Comparison of ENCODE assay signal across 15 cellular contexts in the genomic region with DNA sequence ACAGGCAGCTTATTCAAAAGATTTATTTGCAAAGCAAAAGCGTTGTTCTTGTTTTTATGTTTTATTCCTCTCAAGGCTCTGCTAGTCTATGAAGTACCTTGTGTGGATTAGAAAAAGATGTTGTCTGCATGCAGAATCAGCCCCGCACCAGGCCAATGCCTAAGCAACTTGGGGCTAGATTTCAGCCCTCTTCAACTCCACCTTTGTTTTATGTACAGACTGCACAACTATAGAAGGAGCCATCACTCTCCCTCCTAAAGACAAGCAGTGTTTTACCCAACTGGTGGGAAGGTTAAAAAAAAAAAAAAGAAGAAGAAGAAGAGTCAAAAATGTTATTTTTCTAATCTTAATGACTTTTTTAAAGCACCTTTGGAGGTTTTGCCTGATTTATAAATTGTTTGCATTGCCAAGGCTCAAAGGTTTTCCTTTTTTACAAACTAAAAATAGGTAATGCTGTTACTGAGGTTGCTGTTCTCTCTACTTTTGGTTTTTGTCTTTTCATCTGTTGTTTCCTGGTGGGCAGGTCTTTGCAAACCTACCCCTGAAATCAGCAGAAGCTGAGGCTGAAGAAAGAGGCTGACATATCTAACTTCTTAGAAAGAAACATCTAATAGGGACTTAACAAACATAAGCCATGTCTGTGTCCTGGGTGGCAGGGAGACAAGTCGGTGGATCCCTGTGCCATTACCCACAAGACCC.
DNase-seq lines count a peak whose midpoint lies in the region; TF ChIP-seq lines count a peak whose summit lies in the region.
"Had no signal": no experiment of that assay in that cellular context is flagged by ENCODE, and none has a peak within 500 bp of the region (broad histone marks: within the 10 kb centered on the region; RNA-seq: fewer than 3 reads in every experiment).

No MANE protein-coding gene starts in this region.

- H3K36me3 Mint-ChIP-seq in Calu3 (ENCODE audit: insufficient read depth, unreplicated experiment): no peaks in the 10 kb centered on the region

- H3K79me2 ChIP-seq in PC-9 (ENCODE audit: low read depth): no peaks in the 10 kb centered on the region

- H3K4me1 Mint-ChIP-seq in Calu3 (ENCODE audit: low read depth, unreplicated experiment): peaks cover 31% of the 10 kb centered on the region

- H3K27me3 ChIP-seq in A673 (replicated peaks; ENCODE audit: insufficient read depth, low read depth, low read length, poor library complexity) (no peaks in the 10 kb centered on the region), PC-9 (ENCODE audit: insufficient read depth, low read depth) (no peaks in the 10 kb centered on the region)
- H3K27me3 ChIP-seq: BLaER1 treated with 17β-estradiol and CSF1 and Interleukin-3, amounts not matched to agents 10 nM and 100 nM; SJSA1 had no signal

- H3K4me3 ChIP-seq in A673 (ENCODE audit: low read depth, low read length, poor library complexity, severe bottlenecking) (no peak overlapping the region), PC-9 (no peak overlapping the region), choroid plexus epithelial cell (ENCODE audit: low read depth, low read length) (no peak overlapping the region)
- H3K4me3 ChIP-seq: BLaER1 treated with 17β-estradiol and CSF1 and Interleukin-3, amounts not matched to agents 10 nM and 100 nM; GM12878; SJSA1 had no signal

- peak overlapping the region; percentile 75 for H3K27ac Mint-ChIP-seq in Calu3 (ENCODE audit: unreplicated experiment)

- TF ChIP-seq CTCF in A673 (conservative IDR thresholded peaks at IDR 0.05; ENCODE audit: low read depth, low read length): no peak
- TF ChIP-seq CTCF in Calu3 (IDR thresholded peaks at IDR 0.05; ENCODE audit: unreplicated experiment): no peak
- no peak for TF ChIP-seq CTCF in PC-9 (conservative IDR thresholded peaks at IDR 0.05)
- TF ChIP-seq CTCF in choroid plexus epithelial cell (conservative IDR thresholded peaks at IDR 0.05; ENCODE audit: low read depth, low read length): no peak

- H3K9me3 Mint-ChIP-seq in Calu3 (ENCODE audit: low read depth, unreplicated experiment): peaks cover 3% of the 10 kb centered on the region

- DNase-seq in A673 (ENCODE audit: low spot score) (no peak), Calu3 (no peak), PC-9 (no peak), choroid plexus epithelial cell (ENCODE audit: low read depth) (peak; percentile 10), CD1c-positive myeloid dendritic cell (ENCODE audit: extremely low spot score) (no peak)
- no peak for DNase-seq in stimulated activated CD4-positive, alpha-beta T cell treated with anti-CD3 and anti-CD28 coated beads, Interleukin-2, amount 100 ng/mL, for 48 hours
- no peak for DNase-seq in stimulated activated naive CD4-positive, alpha-beta T cell treated with Interleukin-2 at 50 U/mL for 16 hours (lab: John Stamatoyannopoulos, UW)
- DNase-seq: KBM-7, NCI-H1105, NCI-H187, NCI-H2171 treated with DMSO at 0.1 percent for 48 hours had no signal

- H3K9me3 ChIP-seq in A673 (ENCODE audit: low read depth, low read length, poor library complexity, severe bottlenecking) (no peaks in the 10 kb centered on the region), PC-9 (ENCODE audit: insufficient read depth, low read depth) (no peaks in the 10 kb centered on the region)
- H3K9me3 ChIP-seq: BLaER1 treated with 17β-estradiol and CSF1 and Interleukin-3, amounts not matched to agents 10 nM and 100 nM; SJSA1 had no signal

- intact Hi-C loops in A673 (cut with micrococcal nuclease; ENCODE audit: unreplicated experiment): no loop called here
- intact Hi-C loops in Calu3 (cut with micrococcal nuclease; ENCODE audit: unreplicated experiment): no loop called here
- intact Hi-C loops in PC-9 (cut with micrococcal nuclease; ENCODE audit: unreplicated experiment): no loop called here

- H3K36me3 ChIP-seq in A673 (ENCODE audit: insufficient read depth, low read length, poor library complexity, severe bottlenecking) (no peaks in the 10 kb centered on the region), PC-9 (ENCODE audit: low read depth) (no peaks in the 10 kb centered on the region)
- H3K36me3 ChIP-seq: BLaER1 treated with 17β-estradiol and CSF1 and Interleukin-3, amounts not matched to agents 10 nM and 100 nM; SJSA1 had no signal

- no peak overlapping the region for H3K4me3 Mint-ChIP-seq in Calu3 (ENCODE audit: low read depth, unreplicated experiment)

- H3K4me1 ChIP-seq in A673 (ENCODE audit: insufficient read depth, low read length, poor library complexity, severe bottlenecking): peaks cover 4% of the 10 kb centered on the region
- H3K4me1 ChIP-seq in PC-9 (replicated peaks; ENCODE audit: insufficient read depth): peaks cover 6% of the 10 kb centered on the region; the same call in 1 of the 2 replicates
- H3K4me1 ChIP-seq: SJSA1 had no signal

- no peaks in the 10 kb centered on the region for H3F3A ChIP-seq in PC-9 (ENCODE audit: insufficient read depth, low read depth)

- H2AFZ ChIP-seq in PC-9: 0 out of 2 replicates have a peak overlapping the region, but pooled peaks have one; percentile 27

- H4K20me1 ChIP-seq in PC-9 (ENCODE audit: insufficient read depth): no peaks in the 10 kb centered on the region
- H4K20me1 ChIP-seq: BLaER1 treated with 17β-estradiol and CSF1 and Interleukin-3, amounts not matched to agents 10 nM and 100 nM had no signal

- H3K9me2 ChIP-seq in PC-9 (ENCODE audit: insufficient read depth): no peaks in the 10 kb centered on the region

- CTCF ChIA-PET in A673 (lab: Charles Lee): no interaction called here
- CTCF ChIA-PET in Calu3 (lab: Charles Lee): interaction anchor here (0.7 to 1.0 kb wide), 2 partner anchors 169 to 248 kb away, joined by 3 read pairs; a partner anchor contains a TSS
- CTCF ChIA-PET in PC-9 (lab: Charles Lee): no interaction called here

- peak overlapping the region; percentile 75 for H3K27ac ChIP-seq in A673 (ENCODE audit: low read depth, low read length, poor library complexity, severe bottlenecking)
- peak overlapping the region; percentile 75 for H3K27ac ChIP-seq in PC-9
- H3K27ac ChIP-seq: RWPE1, SJSA1 had no signal

- BruUV-seq in A673 (replicated peaks; lab: Mats Ljungman, UMichigan) (no TSS peak), Calu3 (replicated peaks; lab: Mats Ljungman, UMichigan) (no TSS peak), PC-9 (replicated peaks; lab: Mats Ljungman, UMichigan) (no TSS peak)

- H3K4me2 ChIP-seq in PC-9: no peak overlapping the region

- no peaks in the 10 kb centered on the region for H3K27me3 Mint-ChIP-seq in Calu3 (ENCODE audit: unreplicated experiment)

- POLR2A ChIA-PET in A673 (lab: Charles Lee; ENCODE audit: low non-redundant PET) (no interaction called here), PC-9 (lab: Charles Lee; ENCODE audit: unreplicated experiment) (no interaction called here)
